22 cellular contexts compared by ENCODE assay signal in genomic region chr3:169268942-169269460, GRCh38.
DNase-seq lines count a peak whose midpoint lies in the region; ATAC-seq and TF ChIP-seq lines count a peak whose summit lies in the region.
"Had no signal": no experiment of that assay in that cellular context is flagged by ENCODE, and none has a peak within 500 bp of the region (broad histone marks: within the 10 kb centered on the region; RNA-seq: fewer than 3 reads in every experiment).

No MANE protein-coding gene starts in this region.

- TF ChIP-seq EP300 in stomach (IDR thresholded peaks at IDR 0.05), result no peak

- H3K4me3 ChIP-seq in stomach (no peak overlapping the region), adrenal gland (no peak overlapping the region)
- H3K4me3 ChIP-seq: cardiac muscle cell, prostate gland, suprapubic skin had no signal

- peak; percentile 52 for DNase-seq in DMS 273 (lab: John Stamatoyannopoulos, UW; ENCODE audit: unreplicated experiment)
- no peak for DNase-seq in DMS 273 treated with DMSO at 0.1 percent for 48 hours (lab: John Stamatoyannopoulos, UW)
- peak; percentile 49 for DNase-seq in left kidney (ENCODE audit: low read depth, low spot score)
- no peak for DNase-seq in stomach
- DNase-seq in NCI-H1092 treated with DMSO at 0.1 percent for 48 hours (lab: John Stamatoyannopoulos, UW), result no peak
- no peak for DNase-seq in adrenal gland
- DNase-seq: activated CD4-positive, alpha-beta T cell treated with anti-CD3 and anti-CD28 coated beads for 36 hours; activated naive CD4-positive, alpha-beta T cell treated with anti-CD3 and anti-CD28 coated beads for 36 hours; activated T-cell treated with anti-CD3 and anti-CD28 coated beads, Interleukin-2, amount 50 U/mL, for 48 hours; amygdala; CD8-positive, alpha-beta T cell; left ventricle myocardium superior; NCI-H1436; NCI-H226; PC-3; T-cell had no signal

- H3K9me3 ChIP-seq in stomach (no peaks in the 10 kb centered on the region), adrenal gland (replicated peaks in 1 of 3) (no peaks in the 10 kb centered on the region)
- H3K9me3 ChIP-seq: prostate gland, suprapubic skin had no signal

- intact Hi-C loops in stomach (cut with DNase I; ENCODE audit: low total_unique reads), result no loop called here
- intact Hi-C loops in adrenal gland (cut with DNase I), result no loop called here

- no peak for TF ChIP-seq POLR2A in stomach (IDR thresholded peaks at IDR 0.05)
- no peak for TF ChIP-seq POLR2A in adrenal gland (IDR thresholded peaks at IDR 0.05)

- no peaks in the 10 kb centered on the region for H3K36me3 ChIP-seq in stomach
- no peaks in the 10 kb centered on the region for H3K36me3 ChIP-seq in adrenal gland (replicated peaks in 1 of 2)
- H3K36me3 ChIP-seq: cardiac muscle cell, prostate gland, suprapubic skin had no signal

- H3K4me1 ChIP-seq in stomach, result peaks cover 24 to 80% (median 58%) of the 10 kb centered on the region in 4 donors
- H3K4me1 ChIP-seq in adrenal gland (replicated peaks in 1 of 2), result no peaks in the 10 kb centered on the region
- H3K4me1 ChIP-seq: prostate gland had no signal

- H3K27me3 ChIP-seq in stomach, result no peaks in the 10 kb centered on the region
- no peaks in the 10 kb centered on the region for H3K27me3 ChIP-seq in adrenal gland
- H3K27me3 ChIP-seq: cardiac muscle cell, suprapubic skin had no signal

- H3K27ac ChIP-seq in VCaP (peak overlapping the region; percentile 12; the same call in 1 of the 2 replicates), stomach (peak overlapping the region; percentile 62 to 84 (median 76)), adrenal gland (no peak overlapping the region)
- H3K27ac ChIP-seq: 22Rv1, cardiac muscle cell, prostate gland, suprapubic skin had no signal

- WGBS in stomach, 5 donors, result 28 to 57% (median 34%) methylated on average over 5 of the region's 5 CpGs
- WGBS in adrenal gland, 4 donors, result 69 to 75% (median 71%) methylated on average over 5 of the region's 5 CpGs

- ATAC-seq in HG02884 (IDR thresholded peaks at IDR 0.05; ENCODE audit: unreplicated experiment), result no peak
- ATAC-seq: activated CD4-positive, alpha-beta T cell treated with anti-CD3 and anti-CD28 coated beads for 36 hours; CD8-positive, alpha-beta T cell; left ventricle myocardium superior; PC-3; T-cell had no signal

- TF ChIP-seq CTCF in VCaP (conservative IDR thresholded peaks at IDR 0.05) (no peak), stomach (IDR thresholded peaks at IDR 0.05) (no peak), adrenal gland (IDR thresholded peaks at IDR 0.05) (no peak)

Comparison
In these comparisons a context has a peak if more than half of its experiments do, and no peak if none do; other contexts are left out.
1. DNase-seq: peak in DMS 273 (single experiment) and left kidney (single experiment); none in DMS 273 treated with DMSO at 0.1 percent for 48 hours (single experiment), stomach (single experiment), NCI-H1092 treated with DMSO at 0.1 percent for 48 hours (single experiment) and adrenal gland (0 of 7).
2. H3K27ac ChIP-seq: peak in VCaP (single experiment) and stomach (5 of 5); none in adrenal gland (0 of 5).